ENCODE assay signal across 11 cellular contexts in genomic region chr14:76768671-76769500, GRCh38. TPM values are rescaled to one million over a fixed set of nuclear protein-coding genes. Genes with fewer than 3 reads are reported as not detected.
A peak's percentile ranks its signal among the peaks of the same experiment; 100 is the strongest.
DNase-seq lines count a peak whose midpoint lies in the region; ATAC-seq and TF ChIP-seq lines count a peak whose summit lies in the region.
"Had no signal": no experiment of that assay in that cellular context is flagged by ENCODE, and none has a peak within 500 bp of the region (broad histone marks: within the 10 kb centered on the region; RNA-seq: fewer than 3 reads in every experiment).

No MANE protein-coding gene starts in this region.

- H3K4me1 Mint-ChIP-seq in dendritic cell treated with granulocyte-macrophage colony-stimulating factor and Interleukin-4, amounts not matched to agents 40 ng/mL and 50 ng/mL, for 4 days (ENCODE audit: low read depth), result peaks cover 95% of the 10 kb centered on the region
- H3K4me1 Mint-ChIP-seq in naive thymus-derived CD8-positive, alpha-beta T cell, result peaks cover 4 to 28% (median 12%) of the 10 kb centered on the region in 4 donors

- H2AFZ ChIP-seq in osteoblast (ENCODE audit: low read length), result no peak overlapping the region

- H3K27ac ChIP-seq in BLaER1 (peak overlapping the region; percentile 69), osteoblast (ENCODE audit: low read depth, low read length) (no peak overlapping the region)
- H3K27ac ChIP-seq: brain microvascular endothelial cell had no signal

- peak; percentile 20 for ATAC-seq in HG03571 (IDR thresholded peaks at IDR 0.05; ENCODE audit: unreplicated experiment)
- ATAC-seq in naive thymus-derived CD8-positive, alpha-beta T cell, result no peak

- H3K9me3 ChIP-seq in BLaER1 (no peaks in the 10 kb centered on the region), osteoblast (ENCODE audit: low read depth, low read length) (no peaks in the 10 kb centered on the region)
- H3K9me3 ChIP-seq: Caco-2 had no signal

- H4K20me1 ChIP-seq in BLaER1 (no peaks in the 10 kb centered on the region), osteoblast (ENCODE audit: insufficient read depth, low read length) (no peaks in the 10 kb centered on the region)

- H3K36me3 ChIP-seq in BLaER1, result no peaks in the 10 kb centered on the region
- no peaks in the 10 kb centered on the region for H3K36me3 ChIP-seq in osteoblast (ENCODE audit: insufficient read depth, low read length)
- H3K36me3 ChIP-seq: brain microvascular endothelial cell had no signal

- H3K9me3 Mint-ChIP-seq in dendritic cell treated with granulocyte-macrophage colony-stimulating factor and Interleukin-4, amounts not matched to agents 40 ng/mL and 50 ng/mL, for 4 days, result no peaks in the 10 kb centered on the region
- H3K9me3 Mint-ChIP-seq in naive thymus-derived CD8-positive, alpha-beta T cell, result no peaks in the 10 kb centered on the region

- peaks cover 56% of the 10 kb centered on the region for H3K36me3 Mint-ChIP-seq in dendritic cell treated with granulocyte-macrophage colony-stimulating factor and Interleukin-4, amounts not matched to agents 40 ng/mL and 50 ng/mL, for 4 days (ENCODE audit: low read depth)
- no peaks in the 10 kb centered on the region for H3K36me3 Mint-ChIP-seq in naive thymus-derived CD8-positive, alpha-beta T cell

- no peaks in the 10 kb centered on the region for H3K27me3 ChIP-seq in BLaER1
- H3K27me3 ChIP-seq in osteoblast (ENCODE audit: insufficient read depth, low read length), result no peaks in the 10 kb centered on the region
- H3K27me3 ChIP-seq: brain microvascular endothelial cell had no signal

- no peak for DNase-seq in naive thymus-derived CD8-positive, alpha-beta T cell
- DNase-seq in osteoblast (ENCODE audit: insufficient read length, low spot score, missing footprints) (no peak), SKM-1 treated with dmso at 0.1 percent for 144 hours (lab: John Stamatoyannopoulos, UW; ENCODE audit: unreplicated experiment) (no peak), germinal center (ENCODE audit: low spot score) (no peak), NCI-H2196 treated with DMSO at 0.1 percent for 48 hours (lab: John Stamatoyannopoulos, UW; ENCODE audit: unreplicated experiment) (no peak)
- DNase-seq: brain microvascular endothelial cell, Caco-2, NCI-H524 treated with DMSO at 0.1 percent for 48 hours had no signal

- POLR2A ChIA-PET in naive thymus-derived CD8-positive, alpha-beta T cell (lab: Charles Lee), result interaction anchor here (0.7 kb wide), 1 partner anchor 9 kb away, joined by 4 read pairs; no protein-coding TSS in a partner anchor

- H3K4me3 Mint-ChIP-seq in dendritic cell treated with granulocyte-macrophage colony-stimulating factor and Interleukin-4, amounts not matched to agents 40 ng/mL and 50 ng/mL, for 4 days, result peak overlapping the region; percentile 13
- peak overlapping the region in 5 of 10 donors; percentile 28 to 58 (median 39) for H3K4me3 Mint-ChIP-seq in naive thymus-derived CD8-positive, alpha-beta T cell

- peak overlapping the region; percentile 77 for H3K27ac Mint-ChIP-seq in dendritic cell treated with granulocyte-macrophage colony-stimulating factor and Interleukin-4, amounts not matched to agents 40 ng/mL and 50 ng/mL, for 4 days
- peak overlapping the region in 7 of 10 donors; percentile 34 to 88 (median 77) for H3K27ac Mint-ChIP-seq in naive thymus-derived CD8-positive, alpha-beta T cell

- no peak overlapping the region for H3K4me3 ChIP-seq in BLaER1
- no peak overlapping the region for H3K4me3 ChIP-seq in osteoblast (ENCODE audit: insufficient read depth, low read length)

- H3K27me3 Mint-ChIP-seq in dendritic cell treated with granulocyte-macrophage colony-stimulating factor and Interleukin-4, amounts not matched to agents 40 ng/mL and 50 ng/mL, for 4 days, result no peaks in the 10 kb centered on the region
- H3K27me3 Mint-ChIP-seq in naive thymus-derived CD8-positive, alpha-beta T cell, result peaks cover 0 to 17% (median 0%) of the 10 kb centered on the region in 5 donors

- H3K4me1 ChIP-seq in BLaER1 (peaks cover 49% of the 10 kb centered on the region), osteoblast (ENCODE audit: insufficient read depth, low read length) (peaks cover 17% of the 10 kb centered on the region)
- H3K4me1 ChIP-seq: Caco-2 had no signal

- H3K9ac ChIP-seq in BLaER1, result peak overlapping the region; percentile 36

- no peak for TF ChIP-seq CTCF in osteoblast (IDR thresholded peaks at IDR 0.05; ENCODE audit: extremely low read depth, low read depth, low read length)

- intact Hi-C loops in dendritic cell treated with granulocyte-macrophage colony-stimulating factor and Interleukin-4, amounts not matched to agents 40 ng/mL and 50 ng/mL, for 4 days (cut with micrococcal nuclease), result no loop called here

- H3K4me2 ChIP-seq in BLaER1, result peak overlapping the region; percentile 86
- no peak overlapping the region for H3K4me2 ChIP-seq in osteoblast (ENCODE audit: insufficient read depth, low read length)

- no peaks in the 10 kb centered on the region for H3K79me2 ChIP-seq in osteoblast (ENCODE audit: insufficient read depth, low read length)

RNA-seq across cellular contexts. Expression of gene VASH1, which starts 7.6 kb away (rescaled TPM):
- 1 to 10 TPM; 3.6 to 4.8 TPM for total RNA-seq in naive thymus-derived CD8-positive, alpha-beta T cell
- 1 to 10 TPM in 1 of 3 donors, under 1 TPM in 2; 0.22 to 1.3 (median 0.35) TPM for polyA plus RNA-seq in naive thymus-derived CD8-positive, alpha-beta T cell
- total RNA-seq in osteoblast, result 4.0 and 5.6 TPM in 2 replicates

RNA-seq across cellular contexts. Expression of gene ANGEL1, which starts 43.8 kb away (rescaled TPM):
- total RNA-seq in naive thymus-derived CD8-positive, alpha-beta T cell, result 10 to 100 TPM; 30.7 to 32.2 TPM
- 10 to 100 TPM; 26.7 to 27.6 (median 27.5) TPM for polyA plus RNA-seq in naive thymus-derived CD8-positive, alpha-beta T cell
- total RNA-seq in osteoblast, result 8.3 and 9.7 TPM in 2 replicates

RNA-seq across cellular contexts. Expression of gene LRRC74A, which starts 57.3 kb away (rescaled TPM):
- not detected for total RNA-seq in naive thymus-derived CD8-positive, alpha-beta T cell
- under 1 TPM in 1 of 3 donors, not detected in 2; 0.56 TPM for polyA plus RNA-seq in naive thymus-derived CD8-positive, alpha-beta T cell
- total RNA-seq in osteoblast, result not detected in 2 replicates
- total RNA-seq: Caco-2 had no signal
